ENCODE assay signal across 27 cellular contexts in the genomic region with DNA sequence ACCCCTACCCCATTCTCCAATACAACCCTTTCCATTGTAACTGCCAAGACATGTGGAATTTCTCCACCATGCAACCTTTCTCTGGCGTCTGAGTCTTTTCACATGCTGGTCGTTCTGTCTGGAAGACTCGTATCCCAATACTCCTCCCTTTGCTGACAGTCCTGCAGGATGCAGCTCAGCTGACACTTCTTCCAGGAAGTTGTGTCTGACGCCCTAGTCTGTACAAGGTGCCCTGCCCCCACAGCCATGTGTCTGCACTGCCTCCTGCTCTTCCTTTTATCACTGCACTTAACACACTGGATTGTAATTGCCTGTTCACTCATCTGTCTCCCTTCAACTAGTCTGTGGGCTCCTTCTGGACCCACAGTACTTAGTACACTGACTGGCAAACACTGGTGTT.
"Had no signal": no experiment of that assay in that cellular context is flagged by ENCODE, and none has a peak within 500 bp of the region (broad histone marks: within the 10 kb centered on the region; RNA-seq: fewer than 3 reads in every experiment).

No MANE protein-coding gene starts in this region.

- H3K9ac ChIP-seq: neural progenitor cell had no signal

- H3K4me1 ChIP-seq: gastroesophageal sphincter, right atrium auricular region, tibial nerve had no signal

- H3K36me3 ChIP-seq: brain microvascular endothelial cell, gastroesophageal sphincter, neural progenitor cell, right atrium auricular region, tibial nerve had no signal

- H3K4me2 ChIP-seq: neural progenitor cell had no signal

- H3K4me3 Mint-ChIP-seq: activated CD8-positive, alpha-beta T cell treated with anti-CD3 and anti-CD28 coated beads for 36 hours; activated T-cell treated with anti-CD3 and anti-CD28 coated beads, Interleukin-2, amount 50 U/mL, for 4 hours; activated T-helper 17 cell treated with anti-CD3 and anti-CD28 coated beads, Interleukin-2, amount 50 U/mL, for 72 hours; memory B cell; natural killer cell; neural progenitor cell; WTC11 had no signal

- DNase-seq: activated CD4-positive, alpha-beta T cell treated with anti-CD3 and anti-CD28 coated beads for 1 hour; activated CD4-positive, alpha-beta T cell treated with anti-CD3 and anti-CD28 coated beads, Interleukin-2, amount 50 U/mL, for 1 hour; activated CD8-positive, alpha-beta T cell treated with anti-CD3 and anti-CD28 coated beads for 36 hours; activated gamma-delta T cell treated with Interleukin-2 at 50 U/mL for 16 hours; activated naive CD4-positive, alpha-beta T cell treated with anti-CD3 and anti-CD28 coated beads, Interleukin-2, amount 50 U/mL, for 16 hours; activated T-cell treated with anti-CD3 and anti-CD28 coated beads, Interleukin-2, amount 50 U/mL, for 4 hours; amniotic stem cell; brain microvascular endothelial cell; dermis blood vessel endothelial cell; effector CD4-positive, alpha-beta T cell; erythroblast; hippocampal formation; kidney; left colon; natural killer cell; occipital lobe; stimulated activated CD4-positive, alpha-beta T cell treated with anti-CD3 and anti-CD28 coated beads, Interleukin-15, amount 100 ng/mL, for 24 hours; stimulated activated CD4-positive, alpha-beta T cell treated with anti-CD3 and anti-CD28 coated beads, Interleukin-2, amount 100 ng/mL, for 24 hours; stimulated activated naive CD4-positive, alpha-beta T cell; T-helper 2 cell had no signal

- H3K27ac ChIP-seq: brain microvascular endothelial cell, gastroesophageal sphincter, neural progenitor cell, right atrium auricular region, tibial nerve had no signal

- H3K27me3 ChIP-seq: brain microvascular endothelial cell, neural progenitor cell, right atrium auricular region, tibial nerve had no signal

- H2AFZ ChIP-seq: neural progenitor cell had no signal

- H3K4me3 ChIP-seq: gastroesophageal sphincter, neural progenitor cell, right atrium auricular region, tibial nerve had no signal

- H3K4me1 Mint-ChIP-seq: activated T-helper 17 cell treated with anti-CD3 and anti-CD28 coated beads, Interleukin-2, amount 50 U/mL, for 72 hours; memory B cell; natural killer cell had no signal

- H3K27me3 Mint-ChIP-seq: activated CD8-positive, alpha-beta T cell treated with anti-CD3 and anti-CD28 coated beads for 36 hours had no signal

- H3K27ac Mint-ChIP-seq: activated CD8-positive, alpha-beta T cell treated with anti-CD3 and anti-CD28 coated beads for 36 hours; activated T-helper 17 cell treated with anti-CD3 and anti-CD28 coated beads, Interleukin-2, amount 50 U/mL, for 72 hours; memory B cell; natural killer cell; neural progenitor cell; WTC11 had no signal

- H3K9me3 Mint-ChIP-seq: activated CD8-positive, alpha-beta T cell treated with anti-CD3 and anti-CD28 coated beads for 36 hours; activated T-cell treated with anti-CD3 and anti-CD28 coated beads, Interleukin-2, amount 50 U/mL, for 4 hours; memory B cell; neural progenitor cell; WTC11 had no signal

- H3K9me3 ChIP-seq: gastroesophageal sphincter, right atrium auricular region, tibial nerve had no signal

- H3K36me3 Mint-ChIP-seq: memory B cell, natural killer cell, neural progenitor cell, WTC11 had no signal
